Comparison of ENCODE assay signal across 8 cellular contexts in the genomic region with DNA sequence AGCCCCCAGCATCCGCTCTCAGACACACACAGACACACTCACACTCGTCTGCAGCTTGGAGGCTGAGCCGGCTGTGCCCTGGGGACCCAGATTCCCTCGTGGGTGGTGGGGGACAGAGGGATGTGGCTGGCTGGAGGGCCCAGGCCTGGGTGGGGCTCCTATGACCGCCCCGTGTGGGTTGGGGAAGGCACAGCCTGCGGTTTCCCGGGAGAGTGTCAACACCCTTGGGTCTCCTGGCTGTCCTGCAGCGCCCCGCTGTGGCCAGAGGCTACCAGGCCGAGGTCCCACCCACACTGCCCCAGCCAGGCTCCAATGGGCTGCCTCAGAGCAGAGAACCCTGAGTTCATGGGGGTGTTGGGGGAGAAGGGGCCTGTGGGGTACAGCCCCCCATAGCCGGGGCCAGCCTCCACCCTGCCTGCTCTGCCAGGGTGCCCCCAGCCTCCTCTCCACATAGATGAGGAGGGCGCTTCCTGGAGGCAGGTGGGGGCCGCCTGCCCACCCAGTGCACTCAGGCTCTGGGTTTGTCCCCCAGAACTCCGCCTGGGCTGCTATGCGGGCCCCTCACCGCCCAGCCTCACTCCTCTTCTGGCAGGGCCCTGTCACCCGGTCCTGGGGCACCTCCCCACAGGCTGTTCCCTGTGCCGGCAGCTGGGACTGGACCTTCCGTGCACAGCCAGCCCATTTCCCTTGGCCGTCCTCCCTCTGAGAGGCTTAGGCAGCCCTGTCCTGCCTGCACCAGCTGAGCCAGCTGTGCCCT. TPM values are rescaled to one million over a fixed set of nuclear protein-coding genes. Genes with fewer than 3 reads are reported as not detected.
DNase-seq lines count a peak whose midpoint lies in the region; ATAC-seq and TF ChIP-seq lines count a peak whose summit lies in the region.

A gene with protein sequence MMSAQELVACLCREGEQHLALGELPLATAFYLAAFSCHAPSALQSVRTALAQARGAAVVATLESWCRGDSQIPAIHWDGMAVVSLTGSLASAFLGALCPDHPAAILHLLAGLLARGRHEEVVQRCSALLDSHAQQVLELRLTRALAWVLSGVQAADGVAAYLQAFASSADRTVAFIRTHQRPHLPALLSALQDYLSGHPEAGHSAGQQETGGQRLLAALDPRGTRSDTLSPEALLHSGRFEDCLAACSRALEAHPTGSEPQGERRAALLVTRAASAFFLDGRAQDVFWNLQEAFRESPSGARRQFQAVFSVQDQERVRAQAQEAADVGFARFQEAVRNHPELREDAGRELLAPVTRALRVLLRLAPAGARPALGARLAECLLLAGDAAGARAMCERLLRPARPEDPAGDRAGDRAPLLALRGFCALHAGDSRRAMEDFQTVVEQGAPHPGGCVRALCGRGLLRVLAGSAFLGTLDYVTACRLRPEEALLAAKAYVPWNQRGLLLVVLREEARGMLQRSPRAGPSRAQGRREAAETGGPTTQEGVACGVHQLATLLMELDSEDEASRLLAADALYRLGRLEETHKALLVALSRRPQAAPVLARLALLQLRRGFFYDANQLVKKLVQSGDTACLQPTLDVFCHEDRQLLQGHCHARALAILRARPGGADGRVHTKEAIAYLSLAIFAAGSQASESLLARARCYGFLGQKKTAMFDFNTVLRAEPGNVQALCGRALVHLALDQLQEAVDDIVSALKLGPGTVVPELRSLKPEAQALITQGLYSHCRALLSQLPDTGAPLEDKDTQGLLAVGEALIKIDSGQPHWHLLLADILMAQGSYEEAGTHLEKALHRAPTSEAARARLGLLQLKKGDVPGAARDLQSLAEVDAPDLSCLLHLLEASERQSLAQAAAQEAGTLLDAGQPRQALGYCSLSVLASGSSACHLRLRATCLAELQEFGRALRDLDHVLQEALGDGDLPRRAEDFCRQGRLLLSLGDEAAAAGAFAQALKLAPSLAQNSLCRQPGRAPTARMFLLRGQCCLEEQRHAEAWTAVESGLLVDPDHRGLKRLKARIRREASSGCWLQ (minus strand): TSS at position 159 of the 757 bp plus-strand sequence. CDS start 866 bp downstream, outside the sequence.

- no peak within 1 kb of the TSS for H3K4me3 ChIP-seq in right atrium auricular region
- no peak within 1 kb of the TSS for H3K4me3 ChIP-seq in colonic mucosa
- H3K4me3 ChIP-seq in thyroid gland (replicated peaks in 1 of 3): no peak within 1 kb of the TSS

- no peaks in the 10 kb centered on the region for H3K4me1 ChIP-seq in right atrium auricular region
- H3K4me1 ChIP-seq in colonic mucosa: no peaks in the 10 kb centered on the region
- H3K4me1 ChIP-seq in thyroid gland: peaks cover 13 to 22% of the 10 kb centered on the region in 2 donors

- TF ChIP-seq POLR2A in thyroid gland (IDR thresholded peaks at IDR 0.05): no peak

- H3K9ac ChIP-seq in colonic mucosa (ENCODE audit: low read depth in 2 of 2, low read length in 2 of 2): no peak within 1 kb of the TSS

- DNase-seq in Right ventricle myocardium inferior (ENCODE audit: missing footprints) (peak; percentile 55), right atrium auricular region (ENCODE audit: low spot score) (no peak), T follicular helper cell (ENCODE audit: low read depth) (peak; percentile 19), colonic mucosa (peak; percentile 27), thyroid gland (no peak), NCI-H187 treated with DMSO at 0.1 percent for 48 hours (lab: John Stamatoyannopoulos, UW) (no peak)
- DNase-seq in stimulated activated CD4-positive, alpha-beta T cell treated with anti-CD3 and anti-CD28 coated beads, Interleukin-12 subunit alpha, Interleukin-12 subunit beta, amount 100 ng/mL, for 48 hours (ENCODE audit: low read depth in 2 of 3, low spot score in 1 of 3): peak; percentile 31 to 37 (median 33)

- H3K9me3 ChIP-seq in right atrium auricular region (no peaks in the 10 kb centered on the region), colonic mucosa (no peaks in the 10 kb centered on the region), thyroid gland (no peaks in the 10 kb centered on the region)

- intact Hi-C loops in Right ventricle myocardium inferior (cut with DNase I): no loop called here
- intact Hi-C loops in colonic mucosa (cut with DNase I): no loop called here
- intact Hi-C loops in thyroid gland (cut with DNase I): no loop called here

- no peak for TF ChIP-seq CTCF in right atrium auricular region (IDR thresholded peaks at IDR 0.05)
- TF ChIP-seq CTCF in colonic mucosa (IDR thresholded peaks at IDR 0.05): peak; percentile 26
- TF ChIP-seq CTCF in thyroid gland (IDR thresholded peaks at IDR 0.05): peak in 1 of 6 experiments; percentile 21

- no peaks in the 10 kb centered on the region for H3K36me3 ChIP-seq in right atrium auricular region
- H3K36me3 ChIP-seq in colonic mucosa: no peaks in the 10 kb centered on the region
- no peaks in the 10 kb centered on the region for H3K36me3 ChIP-seq in thyroid gland

- 55 to 59% methylated on average over 15 to 18 of the region's 21 CpGs for WGBS in thyroid gland, 2 donors

- H3K27me3 ChIP-seq in right atrium auricular region (no peaks in the 10 kb centered on the region), colonic mucosa (no peaks in the 10 kb centered on the region), thyroid gland (no peaks in the 10 kb centered on the region)

- ATAC-seq in Right ventricle myocardium inferior (no peak), GM21528 (IDR thresholded peaks at IDR 0.05; ENCODE audit: low FRiP score, unreplicated experiment) (no peak)

- H3K27ac ChIP-seq in right atrium auricular region (no peak within 1 kb of the TSS), colonic mucosa (no peak within 1 kb of the TSS), thyroid gland (no peak within 1 kb of the TSS)

RNA-seq across cellular contexts. Expression of the gene that starts here (rescaled TPM):
- total RNA-seq in Right ventricle myocardium inferior (0.70 TPM), right atrium auricular region (under 1 TPM; 0.08 to 0.11 TPM), colonic mucosa (under 1 TPM; 0.27 to 0.44 TPM), thyroid gland (1 to 10 TPM in 3 of 4 donors, under 1 TPM in 1; 0.81 to 2.2 (median 1.9) TPM)

Comparison
In these comparisons a context has a peak if more than half of its experiments do, and no peak if none do; other contexts are left out.
1. Peak in DNase-seq in Right ventricle myocardium inferior; RNA of the gene not detected or under 1 TPM.
2. Peak in DNase-seq in colonic mucosa; RNA of the gene not detected or under 1 TPM.
3. DNase-seq: peak in T follicular helper cell (single experiment) and stimulated activated CD4-positive, alpha-beta T cell treated with anti-CD3 and anti-CD28 coated beads, Interleukin-12 subunit alpha, Interleukin-12 subunit beta, amount 100 ng/mL, for 48 hours (3 of 3); none in right atrium auricular region (single experiment), thyroid gland (0 of 2) and NCI-H187 treated with DMSO at 0.1 percent for 48 hours (single experiment).